Comparison of ENCODE assay signal across 22 cellular contexts in genomic region chr6:44158770-44159228, GRCh38. TPM values are rescaled to one million over a fixed set of nuclear protein-coding genes. Genes with fewer than 3 reads are reported as not detected.
A peak's percentile ranks its signal among the peaks of the same experiment; 100 is the strongest.
DNase-seq lines count a peak whose midpoint lies in the region; ATAC-seq, FAIRE-seq and TF ChIP-seq lines count a peak whose summit lies in the region.
"Had no signal": no experiment of that assay in that cellular context is flagged by ENCODE, and none has a peak within 500 bp of the region (broad histone marks: within the 10 kb centered on the region; RNA-seq: fewer than 3 reads in every experiment).

TSS of gene CAPN11 (plus strand) at chr6:44158820. CDS start at chr6:44158849, 29 bp downstream.

- no peak for TF ChIP-seq CTCF in H9 (conservative IDR thresholded peaks at IDR 0.05)
- TF ChIP-seq CTCF in H1 (IDR thresholded peaks at IDR 0.05; ENCODE audit: control extremely low read depth in 1 of 3, insufficient read depth in 1 of 3, low read depth in 1 of 3, low read length in 3 of 3), result no peak
- TF ChIP-seq CTCF in testis (IDR thresholded peaks at IDR 0.05), result no peak

- H3K9ac ChIP-seq in H9 (ENCODE audit: extremely low read depth, insufficient read length, low read length), result no peak within 1 kb of the TSS
- H3K9ac ChIP-seq in H1 (replicated peaks in 1 of 4; ENCODE audit: extremely low read depth in 1 of 4, low read depth in 3 of 4, low read length in 3 of 4), result no peak within 1 kb of the TSS

- no peak within 1 kb of the TSS for H3K56ac ChIP-seq in H9 (ENCODE audit: insufficient read length, low read depth, low read length)
- H3K56ac ChIP-seq in H1 (replicated peaks; ENCODE audit: insufficient read length, low read depth, low read length), result no peak within 1 kb of the TSS

- H2BK20ac ChIP-seq in H9 (ENCODE audit: low read depth, low read length, poor library complexity, severe bottlenecking) (no peak within 1 kb of the TSS), H1 (ENCODE audit: low read length) (0 out of 2 replicates have a peak within 1 kb of the TSS, but pooled peaks have one; percentile 66)

- H3K79me2 ChIP-seq in H9 (ENCODE audit: insufficient read depth, low read length), result no peaks in the 10 kb centered on the region
- no peaks in the 10 kb centered on the region for H3K79me2 ChIP-seq in H1 (ENCODE audit: control insufficient read depth in 1 of 2, insufficient read depth in 2 of 2, low read length in 2 of 2)

- WGBS in H9 (ENCODE audit: extremely low coverage, insufficient read length, low lambda C conversion rate), result no CpG with 5 or more reads among the region's 5 CpGs
- WGBS in H1 (ENCODE audit: extremely low coverage in 1 of 2, insufficient coverage in 1 of 2, insufficient read length in 1 of 2, insufficient replicate concordance in 2 of 2, low coverage in 1 of 2, low lambda C conversion rate in 2 of 2, missing lambda C conversion rate in 1 of 2), 2 experiments, result 80% methylated on average over 5 of the region's 5 CpGs; no CpG with 5 or more reads in 1 of the 2 experiments
- WGBS in testis, 2 donors, result 65 to 94% methylated on average over 4 to 5 of the region's 5 CpGs

- H3K27ac Mint-ChIP-seq in stimulated activated naive CD8-positive, alpha-beta T cell treated with anti-CD3 and anti-CD28 coated beads, Interleukin-15, Interleukin-2, amounts not matched to agents 100 ng/mL and 50 ng/mL, for 24 hours, result peak within 1 kb of the TSS; percentile 40
- H3K27ac Mint-ChIP-seq in stimulated activated naive CD8-positive, alpha-beta T cell treated with anti-CD3 and anti-CD28 coated beads, Interleukin-15, amount 100 ng/mL, for 72 hours, result no peak within 1 kb of the TSS
- peak within 1 kb of the TSS in 2 of 3 experiments; percentile 11 to 40; a peak in 3 of 7 replicates for H3K27ac Mint-ChIP-seq in H9

- no peaks in the 10 kb centered on the region for H3K9me3 Mint-ChIP-seq in stimulated activated naive CD8-positive, alpha-beta T cell treated with anti-CD3 and anti-CD28 coated beads, Interleukin-15, Interleukin-2, amounts not matched to agents 100 ng/mL and 50 ng/mL, for 24 hours
- no peaks in the 10 kb centered on the region for H3K9me3 Mint-ChIP-seq in stimulated activated naive CD8-positive, alpha-beta T cell treated with anti-CD3 and anti-CD28 coated beads, Interleukin-15, amount 100 ng/mL, for 72 hours
- no peaks in the 10 kb centered on the region; a peak in 1 of 5 replicates for H3K9me3 Mint-ChIP-seq in H9
- H3K9me3 Mint-ChIP-seq: CD4-positive, alpha-beta memory T cell had no signal

- no peak within 1 kb of the TSS for H3T11ph ChIP-seq in H9 (ENCODE audit: low read length)

- TF ChIP-seq EP300 in H1 (IDR thresholded peaks at IDR 0.05; ENCODE audit: borderline replicate concordance in 1 of 2, low read depth in 2 of 2, low read length in 2 of 2), result no peak

- TF ChIP-seq RAD21 in H1 (IDR thresholded peaks at IDR 0.05 in 1 of 2, conservative IDR thresholded peaks at IDR 0.05 in 1 of 2; ENCODE audit: low read depth in 2 of 2, low read length in 2 of 2), result no peak

- CTCF ChIA-PET in H1 (lab: Charles Lee; ENCODE audit: partially characterized antibody), result interaction anchor here (0.8 to 7.5 kb wide), 8 partner anchors 14 to 174 kb away, joined by 3 to 39 read pairs (median 4); no protein-coding TSS in a partner anchor

- H3K27ac ChIP-seq in H9 (ENCODE audit: insufficient read length, low read depth, low read length) (no peak within 1 kb of the TSS), H1 (ENCODE audit: low read depth, low read length) (no peak within 1 kb of the TSS), testis (no peak within 1 kb of the TSS)
- H3K27ac ChIP-seq: HL-60 had no signal

- H3K4me2 ChIP-seq in H9 (ENCODE audit: insufficient read depth, insufficient read length, low read length) (no peak within 1 kb of the TSS), H1 (ENCODE audit: insufficient read depth in 1 of 2, low read depth in 2 of 2, low read length in 2 of 2) (no peak within 1 kb of the TSS)

- H4K91ac ChIP-seq in H9 (ENCODE audit: insufficient read length, low read depth, low read length) (no peak within 1 kb of the TSS), H1 (replicated peaks; ENCODE audit: insufficient read length, low read length) (no peak within 1 kb of the TSS)

- TF ChIP-seq POLR2A in H1 (IDR thresholded peaks at IDR 0.05; ENCODE audit: control extremely low read depth in 1 of 2, low read depth in 2 of 2, low read length in 2 of 2) (no peak), testis (IDR thresholded peaks at IDR 0.05) (no peak)

- H3K4me1 Mint-ChIP-seq in stimulated activated naive CD8-positive, alpha-beta T cell treated with anti-CD3 and anti-CD28 coated beads, Interleukin-15, Interleukin-2, amounts not matched to agents 100 ng/mL and 50 ng/mL, for 24 hours (ENCODE audit: low read depth), result peaks cover 24% of the 10 kb centered on the region
- peaks cover 15% of the 10 kb centered on the region for H3K4me1 Mint-ChIP-seq in stimulated activated naive CD8-positive, alpha-beta T cell treated with anti-CD3 and anti-CD28 coated beads, Interleukin-15, amount 100 ng/mL, for 72 hours
- H3K4me1 Mint-ChIP-seq in H9, result peaks cover 35 to 41% of the 10 kb centered on the region in 2 experiments

- no peaks in the 10 kb centered on the region for H4K20me1 ChIP-seq in H9 (ENCODE audit: control insufficient read depth, insufficient read depth, insufficient read length)
- H4K20me1 ChIP-seq in H1 (replicated peaks in 1 of 2; ENCODE audit: control insufficient read depth in 1 of 2, insufficient read depth in 2 of 2, low read length in 2 of 2), result no peaks in the 10 kb centered on the region

- no peak for ATAC-seq in stimulated activated naive CD8-positive, alpha-beta T cell treated with anti-CD3 and anti-CD28 coated beads, Interleukin-15, amount 100 ng/mL, for 72 hours
- no peak for ATAC-seq in GM21360 (IDR thresholded peaks at IDR 0.05; ENCODE audit: unreplicated experiment)

- POLR2A ChIA-PET in H1 (lab: Charles Lee; ENCODE audit: partially characterized antibody), result interaction anchor here (0.8 to 8.5 kb wide), 4 partner anchors 49 to 98 kb away, joined by 3 to 55 read pairs (median 4); partner anchors contain the start of gene HSP90AB1

- H2BK15ac ChIP-seq in H9 (ENCODE audit: low read depth, low read length), result no peak within 1 kb of the TSS
- H2BK15ac ChIP-seq in H1 (ENCODE audit: low read length), result peak within 1 kb of the TSS; percentile 53; the same call in 1 of the 2 replicates

- H4K8ac ChIP-seq in H9 (replicated peaks; ENCODE audit: insufficient read length, low read depth, low read length) (no peak within 1 kb of the TSS), H1 (ENCODE audit: extremely low read depth, insufficient read depth, low read length) (no peak within 1 kb of the TSS)

- H3K18ac ChIP-seq in H9 (ENCODE audit: insufficient read length, low read depth, low read length) (no peak within 1 kb of the TSS), H1 (ENCODE audit: extremely low read depth, low read length) (no peak within 1 kb of the TSS)

- intact Hi-C loops in testis (cut with DNase I; ENCODE audit: low total_unique reads), result no loop called here

- no peak within 1 kb of the TSS for H2BK120ac ChIP-seq in H9 (ENCODE audit: low read depth, low read length, poor library complexity, severe bottlenecking)
- no peak within 1 kb of the TSS for H2BK120ac ChIP-seq in H1 (replicated peaks; ENCODE audit: low read depth, low read length)

- H3K9me3 ChIP-seq in H9 (ENCODE audit: control insufficient read depth, low read depth, low read length) (no peaks in the 10 kb centered on the region), H1 (ENCODE audit: insufficient read depth in 2 of 2, low read depth in 1 of 2, low read length in 1 of 2) (no peaks in the 10 kb centered on the region), testis (no peaks in the 10 kb centered on the region)
- H3K9me3 ChIP-seq: BE2C had no signal

- H3K27me3 ChIP-seq in H9 (ENCODE audit: insufficient read depth, low read length), result no peaks in the 10 kb centered on the region
- H3K27me3 ChIP-seq in H1 (replicated peaks in 1 of 4; ENCODE audit: control insufficient read depth in 3 of 4, extremely low read depth in 1 of 4, insufficient read depth in 3 of 4, low read length in 3 of 4), result no peaks in the 10 kb centered on the region
- H3K27me3 ChIP-seq in testis, result no peaks in the 10 kb centered on the region
- H3K27me3 ChIP-seq: BE2C had no signal

- H3K79me1 ChIP-seq in H9 (ENCODE audit: insufficient read depth, low read depth, low read length, poor library complexity, severe bottlenecking) (no peaks in the 10 kb centered on the region), H1 (ENCODE audit: low read depth, low read length) (no peaks in the 10 kb centered on the region)

- no peak for FAIRE-seq in H1 (lab: Jason Lieb, UNC)
- FAIRE-seq: A204.1 had no signal

- H3K4ac ChIP-seq in H9 (ENCODE audit: low read depth, low read length) (no peak within 1 kb of the TSS), H1 (replicated peaks; ENCODE audit: insufficient read length, low read depth, low read length) (no peak within 1 kb of the TSS)

- H3K4me3 Mint-ChIP-seq in stimulated activated naive CD8-positive, alpha-beta T cell treated with anti-CD3 and anti-CD28 coated beads, Interleukin-15, Interleukin-2, amounts not matched to agents 100 ng/mL and 50 ng/mL, for 24 hours, result no peak within 1 kb of the TSS
- H3K4me3 Mint-ChIP-seq in stimulated activated naive CD8-positive, alpha-beta T cell treated with anti-CD3 and anti-CD28 coated beads, Interleukin-15, amount 100 ng/mL, for 72 hours, result no peak within 1 kb of the TSS
- H3K4me3 Mint-ChIP-seq in H9, result peak within 1 kb of the TSS in 1 of 2 experiments; percentile 32; a peak in 1 of 5 replicates
- H3K4me3 Mint-ChIP-seq: CD14-positive monocyte; CD4-positive, alpha-beta memory T cell had no signal

- no peak within 1 kb of the TSS for H4K5ac ChIP-seq in H9 (ENCODE audit: insufficient read length, low read depth, low read length)
- no peak within 1 kb of the TSS for H4K5ac ChIP-seq in H1 (ENCODE audit: insufficient read length, low read depth, low read length)

- no peaks in the 10 kb centered on the region for H3K23me2 ChIP-seq in H9 (ENCODE audit: insufficient read length, low read depth, low read length, poor library complexity, severe bottlenecking)
- no peaks in the 10 kb centered on the region for H3K23me2 ChIP-seq in H1 (ENCODE audit: low read depth, low read length)

- DNase-seq in stimulated activated naive CD8-positive, alpha-beta T cell treated with anti-CD3 and anti-CD28 coated beads, Interleukin-15, amount 100 ng/mL, for 72 hours, result no peak
- DNase-seq in H9 (no peak), H1 (ENCODE audit: low read depth in 1 of 2, low spot score in 2 of 2) (no peak), testis (no peak), occipital lobe (lab: John Stamatoyannopoulos, UW) (no peak), NCI-H446 treated with DMSO at 0.1 percent for 48 hours (lab: John Stamatoyannopoulos, UW) (no peak)
- DNase-seq: ACHN; BE2C; Calu3; CD4-positive, alpha-beta memory T cell; DMS79 treated with DMSO at 0.1 percent for 48 hours; GF-D8; HCEC 1CT; IMR-90; KG1 had no signal

- H3K36me3 ChIP-seq in H1 (ENCODE audit: control insufficient read depth in 2 of 4, insufficient read depth in 4 of 4, low read length in 3 of 4) (peaks cover 0 to 1% (median 0%) of the 10 kb centered on the region in 4 experiments; a peak in 1 of 8 replicates), testis (ENCODE audit: low read depth, missing control alignments) (no peaks in the 10 kb centered on the region)
- H3K36me3 ChIP-seq: BE2C had no signal

- H2BK12ac ChIP-seq in H9 (ENCODE audit: insufficient read length, low read depth, low read length) (no peak within 1 kb of the TSS), H1 (ENCODE audit: low read depth, low read length) (peak within 1 kb of the TSS; percentile 62; the same call in 1 of the 2 replicates)

- peaks cover 5% of the 10 kb centered on the region; the same call in 1 of the 2 replicates for H3K4me1 ChIP-seq in H9 (ENCODE audit: insufficient read depth, low read length)
- peaks cover 0 to 12% (median 4%) of the 10 kb centered on the region in 4 experiments; a peak in 4 of 7 replicates for H3K4me1 ChIP-seq in H1 (replicated peaks in 1 of 4; ENCODE audit: control insufficient read depth in 3 of 4, insufficient read depth in 4 of 4, low read length in 3 of 4)
- H3K4me1 ChIP-seq in testis, result peaks cover 3% of the 10 kb centered on the region

- H3K14ac ChIP-seq in H9 (ENCODE audit: insufficient read depth, low read length), result no peak within 1 kb of the TSS
- no peak within 1 kb of the TSS for H3K14ac ChIP-seq in H1 (ENCODE audit: insufficient read length)

- H3K23ac ChIP-seq in H9 (ENCODE audit: insufficient read length, low read depth, low read length) (no peak within 1 kb of the TSS), H1 (ENCODE audit: insufficient read length) (no peak within 1 kb of the TSS)

- peaks cover 8% of the 10 kb centered on the region for H3K27me3 Mint-ChIP-seq in stimulated activated naive CD8-positive, alpha-beta T cell treated with anti-CD3 and anti-CD28 coated beads, Interleukin-15, Interleukin-2, amounts not matched to agents 100 ng/mL and 50 ng/mL, for 24 hours
- H3K27me3 Mint-ChIP-seq in stimulated activated naive CD8-positive, alpha-beta T cell treated with anti-CD3 and anti-CD28 coated beads, Interleukin-15, amount 100 ng/mL, for 72 hours, result peaks cover 8% of the 10 kb centered on the region
- H3K27me3 Mint-ChIP-seq in H9 (ENCODE audit: low read depth), result peaks cover 5% of the 10 kb centered on the region

- no peaks in the 10 kb centered on the region for H3K36me3 Mint-ChIP-seq in stimulated activated naive CD8-positive, alpha-beta T cell treated with anti-CD3 and anti-CD28 coated beads, Interleukin-15, Interleukin-2, amounts not matched to agents 100 ng/mL and 50 ng/mL, for 24 hours (ENCODE audit: low read depth)
- H3K36me3 Mint-ChIP-seq in H9 (ENCODE audit: insufficient read depth in 1 of 3, low read depth in 3 of 3), result peaks cover 0 to 5% (median 0%) of the 10 kb centered on the region in 3 experiments; a peak in 1 of 7 replicates
- H3K36me3 Mint-ChIP-seq: CD14-positive monocyte; CD4-positive, alpha-beta memory T cell had no signal

- H2AFZ ChIP-seq in H9 (ENCODE audit: low read length), result no peak within 1 kb of the TSS
- H2AFZ ChIP-seq in H1 (ENCODE audit: low read length), result no peak within 1 kb of the TSS

- H2AK5ac ChIP-seq in H9 (ENCODE audit: insufficient read length, low read length) (no peak within 1 kb of the TSS), H1 (ENCODE audit: low read depth, low read length) (no peak within 1 kb of the TSS)

- no peak within 1 kb of the TSS for H2BK5ac ChIP-seq in H9 (ENCODE audit: insufficient read length, low read length)
- H2BK5ac ChIP-seq in H1 (ENCODE audit: low read depth, low read length), result 0 out of 2 replicates have a peak within 1 kb of the TSS, but pooled peaks have one; percentile 23

- H3K4me3 ChIP-seq in H1 (ENCODE audit: extremely low read depth in 1 of 4, insufficient read depth in 2 of 4, low read depth in 3 of 4, low read length in 4 of 4) (no peak within 1 kb of the TSS), testis (no peak within 1 kb of the TSS)

RNA-seq across cellular contexts. Expression of gene CAPN11, which starts in this region (rescaled TPM):
- 0.28 and 0.29 TPM in 2 replicates for total RNA-seq in H9 (2021)
- total RNA-seq in H1 (2021; fragmentation: NEBNext Ultra II Directional; extraction: Animal tissue kit (Norgen Biotek cat#: 25700)), result 0.97 and 1.2 TPM in 2 replicates
- 0.95 and 1.8 TPM in 2 replicates for polyA plus RNA-seq in H1 (2011; rRNA removed)
- 1.4 TPM for polyA plus RNA-seq in H1 (2011; cell fraction: cytosol; rRNA removed)
- polyA plus RNA-seq in H1 (2011; cell fraction: nucleus; rRNA removed), result 7.7 TPM
- 1.0 to 1.9 TPM (median 1.2 TPM) in 4 replicates for polyA plus RNA-seq in H1 (2012, experiment 1 of 2)
- polyA plus RNA-seq in H1 (2012, experiment 2 of 2), result 0.92 TPM
- polyA plus RNA-seq in H1 (2013, experiment 1 of 2), result 1.2 TPM
- polyA plus RNA-seq in H1 (2013, experiment 2 of 2), result 0.99 TPM
- 1.0 and 1.2 TPM in 2 replicates for polyA minus RNA-seq in H1 (2011; rRNA and poly(A)+ RNA removed)
- polyA minus RNA-seq in H1 (2011; cell fraction: cytosol; rRNA and poly(A)+ RNA removed), result 1.2 TPM
- polyA minus RNA-seq in H1 (2011; cell fraction: nucleus; rRNA and poly(A)+ RNA removed), result 1.3 TPM
- total RNA-seq in testis, result 10 to 100 TPM; 20.5 to 23.5 TPM
- polyA plus RNA-seq in testis (ENCODE audit: insufficient read depth, low read depth, low replicate concordance), result 115 TPM
- total RNA-seq in occipital lobe, result not detected
- total RNA-seq: Calu3; CD4-positive, alpha-beta memory T cell; H4; HT1080; IMR-90 had no signal
- polyA plus RNA-seq: CD14-positive monocyte; CD4-positive, alpha-beta memory T cell; IMR-90 had no signal

Comparison
In these comparisons a context has a peak if more than half of its experiments do, and no peak if none do; other contexts are left out.
1. RNA of gene CAPN11 (polyA plus RNA-seq): 115 TPM in testis (single experiment); 0.92 to 7.7 TPM in H1; every median in the first group is over 10 times any median in the second.
2. H3K27ac Mint-ChIP-seq: peak in stimulated activated naive CD8-positive, alpha-beta T cell treated with anti-CD3 and anti-CD28 coated beads, Interleukin-15, Interleukin-2, amounts not matched to agents 100 ng/mL and 50 ng/mL, for 24 hours (single experiment) and H9 (2 of 3); none in stimulated activated naive CD8-positive, alpha-beta T cell treated with anti-CD3 and anti-CD28 coated beads, Interleukin-15, amount 100 ng/mL, for 72 hours (0 of 2).